29 cellular contexts compared by ENCODE assay signal in genomic region chr10:55311823-55312431, GRCh38.
A peak's percentile ranks its signal among the peaks of the same experiment; 100 is the strongest.
DNase-seq lines count a peak whose midpoint lies in the region; ATAC-seq, FAIRE-seq and TF ChIP-seq lines count a peak whose summit lies in the region.
"Had no signal": no experiment of that assay in that cellular context is flagged by ENCODE, and none has a peak within 500 bp of the region (broad histone marks: within the 10 kb centered on the region; RNA-seq: fewer than 3 reads in every experiment).

No MANE protein-coding gene starts in this region.

- H3K4me1 ChIP-seq in breast epithelium, result no peaks in the 10 kb centered on the region
- H3K4me1 ChIP-seq: BLaER1 treated with 17β-estradiol and CSF1 and Interleukin-3, amounts not matched to agents 10 nM and 100 nM; pancreas; stomach; tibial nerve had no signal

- CTCF ChIA-PET in MCF 10A (lab: Yijun Ruan, JAX), result no interaction called here

- FAIRE-seq in bronchial epithelial cell (lab: Jason Lieb, UNC), result no peak
- FAIRE-seq: colon, frontal cortex, pancreas, RCC 7860, small intestine had no signal

- no peaks in the 10 kb centered on the region for H3K9me3 ChIP-seq in breast epithelium
- H3K9me3 ChIP-seq: BLaER1 treated with 17β-estradiol and CSF1 and Interleukin-3, amounts not matched to agents 10 nM and 100 nM; pancreas; stomach; tibial nerve had no signal

- TF ChIP-seq POLR2A in breast epithelium (IDR thresholded peaks at IDR 0.05), result no peak

- no peak for ATAC-seq in Right ventricle myocardium inferior
- ATAC-seq: pancreas had no signal

- H3K4me3 ChIP-seq in breast epithelium (no peak overlapping the region), bronchial epithelial cell (ENCODE audit: low read depth, low read length) (no peak overlapping the region)
- H3K4me3 ChIP-seq: BLaER1 treated with 17β-estradiol and CSF1 and Interleukin-3, amounts not matched to agents 10 nM and 100 nM; pancreas; stomach; tibial nerve had no signal

- TF ChIP-seq CTCF in MCF 10A (IDR thresholded peaks at IDR 0.05; ENCODE audit: unreplicated experiment), result no peak
- TF ChIP-seq CTCF in breast epithelium (IDR thresholded peaks at IDR 0.05), result no peak
- no peak for TF ChIP-seq CTCF in bronchial epithelial cell (IDR thresholded peaks at IDR 0.05; ENCODE audit: insufficient read depth, low read length, severe bottlenecking)

- peak; percentile 7 for DNase-seq in MCF 10A (ENCODE audit: unreplicated experiment)
- DNase-seq in breast epithelium (ENCODE audit: low spot score in 2 of 2), result no peak
- peak; percentile 2 for DNase-seq in NCI-H446 treated with DMSO at 0.1 percent for 48 hours (lab: John Stamatoyannopoulos, UW)
- peak; percentile 50 for DNase-seq in bronchial epithelial cell (ENCODE audit: low read depth)
- no peak for DNase-seq in Right ventricle myocardium inferior (ENCODE audit: missing footprints)
- DNase-seq in NCI-H510A treated with DMSO at 0.1 percent for 48 hours (lab: John Stamatoyannopoulos, UW), result no peak
- DNase-seq in nucleus accumbens (lab: John Stamatoyannopoulos, UW), result no peak
- no peak for DNase-seq in NCI-H2196 treated with DMSO at 0.1 percent for 48 hours (lab: John Stamatoyannopoulos, UW; ENCODE audit: unreplicated experiment)
- DNase-seq: ACHN; activated CD4-positive, alpha-beta T cell treated with anti-CD3 and anti-CD28 coated beads, Interleukin-2, amount 50 U/mL, for 4 hours; activated CD8-positive, alpha-beta memory T cell treated with anti-CD3 and anti-CD28 coated beads, Interleukin-2, amount 50 U/mL, for 4 hours; activated naive CD4-positive, alpha-beta T cell treated with anti-CD3 and anti-CD28 coated beads, Interleukin-2, amount 50 U/mL, for 16 hours; amniotic stem cell; COR-L47; DMS79 treated with DMSO at 0.1 percent for 48 hours; effector memory CD4-positive, alpha-beta T cell; GF-D8; NCI-H1092 treated with DMSO at 0.1 percent for 48 hours; NCI-H2107; pancreas; small intestine; stimulated activated CD4-positive, alpha-beta T cell treated with anti-CD3 and anti-CD28 coated beads, Interleukin-1b, Interleukin-23, amount 100 ng/mL, for 48 hours; stimulated activated CD8-positive, alpha-beta memory T cell treated with anti-CD3 and anti-CD28 coated beads, Interleukin-4, amount 100 ng/mL, for 48 hours; stomach had no signal

- H3K27ac Mint-ChIP-seq in MCF 10A (ENCODE audit: low read depth, unreplicated experiment), result no peak overlapping the region

- BruUV-seq in MCF 10A (replicated peaks; lab: Mats Ljungman, UMichigan), result no TSS peak

- peaks cover 49% of the 10 kb centered on the region for H3K27me3 Mint-ChIP-seq in MCF 10A (ENCODE audit: insufficient read depth, unreplicated experiment)

- H3K4me3 Mint-ChIP-seq in MCF 10A (ENCODE audit: unreplicated experiment), result no peak overlapping the region

- POLR2A ChIA-PET in MCF 10A (lab: Yijun Ruan, JAX), result no interaction called here

- H3K9me3 Mint-ChIP-seq in MCF 10A (ENCODE audit: unreplicated experiment), result no peaks in the 10 kb centered on the region

- H3K36me3 ChIP-seq in breast epithelium, result no peaks in the 10 kb centered on the region
- no peaks in the 10 kb centered on the region for H3K36me3 ChIP-seq in bronchial epithelial cell (ENCODE audit: control insufficient read depth, insufficient read depth, low read length)
- H3K36me3 ChIP-seq: BLaER1 treated with 17β-estradiol and CSF1 and Interleukin-3, amounts not matched to agents 10 nM and 100 nM; pancreas; stomach; tibial nerve had no signal

- no peaks in the 10 kb centered on the region for H3K36me3 Mint-ChIP-seq in MCF 10A (ENCODE audit: insufficient read depth, unreplicated experiment)

- H3K27me3 ChIP-seq in breast epithelium, result no peaks in the 10 kb centered on the region
- H3K27me3 ChIP-seq in bronchial epithelial cell (ENCODE audit: control insufficient read depth, insufficient read depth, low read length), result no peaks in the 10 kb centered on the region
- H3K27me3 ChIP-seq: BLaER1 treated with 17β-estradiol and CSF1 and Interleukin-3, amounts not matched to agents 10 nM and 100 nM; pancreas; stomach; tibial nerve had no signal

- H3K4me1 Mint-ChIP-seq in MCF 10A (ENCODE audit: insufficient read depth, unreplicated experiment), result no peaks in the 10 kb centered on the region

- no peak overlapping the region for H3K27ac ChIP-seq in breast epithelium
- H3K27ac ChIP-seq: BLaER1 treated with 17β-estradiol and CSF1 and Interleukin-3, amounts not matched to agents 10 nM and 100 nM; pancreas; stomach; tibial nerve had no signal

- intact Hi-C loops in MCF 10A (cut with micrococcal nuclease) (no loop called here), breast epithelium (cut with DNase I; ENCODE audit: low total_unique reads) (no loop called here), Right ventricle myocardium inferior (cut with DNase I) (no loop called here)

Comparison
In these comparisons a context has a peak if more than half of its experiments do, and no peak if none do; other contexts are left out.
1. DNase-seq: peak in MCF 10A (single experiment), NCI-H446 treated with DMSO at 0.1 percent for 48 hours (single experiment) and bronchial epithelial cell (single experiment); none in breast epithelium (0 of 2), Right ventricle myocardium inferior (single experiment), NCI-H510A treated with DMSO at 0.1 percent for 48 hours (single experiment), nucleus accumbens (0 of 56) and NCI-H2196 treated with DMSO at 0.1 percent for 48 hours (single experiment).